ENCODE assay signal across 8 cellular contexts in genomic region chr11:108647701-108648527, GRCh38. TPM values are rescaled to one million over a fixed set of nuclear protein-coding genes. Genes with fewer than 3 reads are reported as not detected.
DNase-seq lines count a peak whose midpoint lies in the region; ATAC-seq, FAIRE-seq and TF ChIP-seq lines count a peak whose summit lies in the region.

No MANE protein-coding gene starts in this region.

- peak; percentile 65 for TF ChIP-seq CTCF in colonic mucosa (IDR thresholded peaks at IDR 0.05)
- TF ChIP-seq CTCF in HepG2 (CRISPR knock-in tag; IDR thresholded peaks at IDR 0.05), result peak; percentile 92

- H3K36me3 ChIP-seq in colonic mucosa, result no peaks in the 10 kb centered on the region
- H3K36me3 ChIP-seq in HepG2 (replicated peaks in 1 of 2; ENCODE audit: control insufficient read depth in 1 of 2, insufficient read depth in 2 of 2, low read length in 2 of 2), result no peaks in the 10 kb centered on the region

- in situ Hi-C loops in ACHN (cut with HindIII; ENCODE audit: low pct_ligation_motif_present, low pct_unique_long_range_greater_than_20kb, low sequenced_read_pairs) (no loop called here), HepG2 (cut with HindIII; ENCODE audit: extremely low pct_ligation_motif_present, low pct_unique_long_range_greater_than_20kb) (loop anchor here (5.0 kb wide), 1 partner anchor 231 kb away; no protein-coding TSS in a partner anchor)

- no peak overlapping the region for H2AFZ ChIP-seq in HepG2 (ENCODE audit: low read length)

- H3K9ac ChIP-seq in colonic mucosa (ENCODE audit: low read depth in 2 of 2, low read length in 2 of 2) (no peak overlapping the region), HepG2 (ENCODE audit: insufficient read depth, low read depth, low read length) (no peak overlapping the region)

- WGBS in HepG2 (ENCODE audit: low lambda C conversion rate), result 45% methylated on average over 8 of the region's 9 CpGs

- H3K4me1 ChIP-seq in colonic mucosa (peaks cover 4% of the 10 kb centered on the region), HepG2 (ENCODE audit: insufficient read depth, low read length) (no peaks in the 10 kb centered on the region)

- peak; percentile 71 for DNase-seq in ACHN
- DNase-seq in NCI-H345 treated with DMSO at 0.1 percent for 48 hours (lab: John Stamatoyannopoulos, UW; ENCODE audit: unreplicated experiment), result peak; percentile 32
- DNase-seq in activated CD4-positive, alpha-beta T cell treated with anti-CD3 and anti-CD28 coated beads for 24 hours (ENCODE audit: low read depth in 2 of 2), result peak; percentile 44 to 54
- peak; percentile 70 for DNase-seq in colonic mucosa
- DNase-seq in HepG2 (ENCODE audit: low spot score), result peak; percentile 50
- DNase-seq in stimulated activated CD4-positive, alpha-beta T cell treated with anti-CD3 and anti-CD28 coated beads, Interleukin-4, amount 100 ng/mL, for 4 hours, result peak; percentile 52 to 58

- TF ChIP-seq RAD21 in HepG2 (CRISPR knock-in tag; IDR thresholded peaks at IDR 0.05), result peak; percentile 80

- no TSS peak for BruUV-seq in HepG2 (replicated peaks; lab: Mats Ljungman, UMichigan)

- ATAC-seq in GM18858 (IDR thresholded peaks at IDR 0.05; ENCODE audit: unreplicated experiment) (peak; percentile 70), HG03135 (IDR thresholded peaks at IDR 0.05; ENCODE audit: unreplicated experiment) (peak; percentile 87), HepG2 (peak; percentile 98)

- no peaks in the 10 kb centered on the region for H4K20me1 ChIP-seq in HepG2 (ENCODE audit: insufficient read depth, low read length)

- H3K9me3 ChIP-seq in colonic mucosa, result no peaks in the 10 kb centered on the region
- no peaks in the 10 kb centered on the region for H3K9me3 ChIP-seq in HepG2 (ENCODE audit: low read length)

- no peaks in the 10 kb centered on the region for H3K79me2 ChIP-seq in HepG2 (ENCODE audit: insufficient read depth, low read length)

- no peak overlapping the region for H3K4me2 ChIP-seq in HepG2 (ENCODE audit: low read depth, low read length)

- CTCF ChIA-PET in HepG2 (lab: Yijun Ruan, JAX; ENCODE audit: low intra/inter-chr PET ratio, low total read pairs), result interaction anchor here (1.7 kb wide), 1 partner anchor 230 kb away, joined by 42 read pairs; no protein-coding TSS in a partner anchor

- FAIRE-seq in HepG2 (lab: Jason Lieb, UNC), result peak; percentile 70

- TF ChIP-seq EP300 in HepG2 (IDR thresholded peaks at IDR 0.05; ENCODE audit: low read depth in 2 of 2, low read length in 2 of 2) (no peak), HepG2 (CRISPR knock-in tag; IDR thresholded peaks at IDR 0.05; ENCODE audit: borderline replicate concordance) (no peak)

- H3K27ac ChIP-seq in colonic mucosa (no peak overlapping the region), HepG2 (ENCODE audit: extremely low read length, insufficient read depth, low read length) (no peak overlapping the region)

- intact Hi-C loops in colonic mucosa (cut with DNase I) (loop anchor here (5.0 kb wide), 1 partner anchor 426 kb away; the partner anchor contains the start of genes ATM and NPAT), HepG2 (cut with micrococcal nuclease; ENCODE audit: unreplicated experiment) (loop anchor here (1.0 to 5.0 kb wide), 3 partner anchors 231 to 531 kb away; partner anchors contain the start of genes ATM and NPAT)

- H3K27me3 ChIP-seq in colonic mucosa (no peaks in the 10 kb centered on the region), HepG2 (ENCODE audit: control insufficient read depth in 1 of 2, insufficient read depth in 2 of 2, low read length in 2 of 2) (no peaks in the 10 kb centered on the region)

- no peak for TF ChIP-seq POLR2A in HepG2 (IDR thresholded peaks at IDR 0.05; ENCODE audit: insufficient read depth in 1 of 2, low read depth in 2 of 2, low read length in 2 of 2)

- H3K4me3 ChIP-seq in colonic mucosa (no peak overlapping the region), HepG2 (replicated peaks in 1 of 3; ENCODE audit: insufficient read depth in 1 of 3, low read depth in 2 of 3, low read length in 3 of 3) (no peak overlapping the region)

- POLR2A ChIA-PET in HepG2 (lab: Yijun Ruan, JAX), result no interaction called here

TF ChIP-seq in HepG2, 621 proteins besides CTCF, POLR2A, EP300 and RAD21 (continues in another document):
- no peak for TF ChIP-seq SMARCC2 (IDR thresholded peaks at IDR 0.05)
- TF ChIP-seq ERF (CRISPR knock-in tag; IDR thresholded peaks at IDR 0.05), result peak; percentile 49; the same call in 1 of the 2 replicates
- peak; percentile 95 for TF ChIP-seq RFX5 (IDR thresholded peaks at IDR 0.05; ENCODE audit: low read depth, low read length)
- TF ChIP-seq CHD4 (IDR thresholded peaks at IDR 0.05; ENCODE audit: borderline replicate concordance, low read length), result no peak
- TF ChIP-seq STAG1 (CRISPR knock-in tag; IDR thresholded peaks at IDR 0.05), result peak; percentile 96

RNA-seq across cellular contexts. Expression of gene DDX10, which starts 17.0 kb away (rescaled TPM):
- total RNA-seq in colonic mucosa, result 10 to 100 TPM; 12.6 to 17.6 TPM
- 32.0 and 39.5 TPM in 2 replicates for total RNA-seq in HepG2 (2016; rRNA removed; fragmentation: Illumina TruSeq; extraction: Trizol)
- 13.9 and 14.1 TPM in 2 replicates for total RNA-seq in HepG2 (2016; cell fraction: cytosol; rRNA removed; fragmentation: Illumina TruSeq; extraction: Trizol; ENCODE audit: low read depth)
- 30.8 and 44.2 TPM in 2 replicates for total RNA-seq in HepG2 (2016; cell fraction: insoluble cytoplasmic fraction; rRNA removed; fragmentation: Illumina TruSeq; extraction: Trizol)
- total RNA-seq in HepG2 (2016; cell fraction: membrane; rRNA removed; fragmentation: Illumina TruSeq; extraction: Trizol), result 11.5 and 13.0 TPM in 2 replicates
- 34.9 and 40.5 TPM in 2 replicates for total RNA-seq in HepG2 (2016; cell fraction: nucleus; rRNA removed; fragmentation: Illumina TruSeq; extraction: Trizol)
- 14.8 and 17.0 TPM in 2 replicates for polyA plus RNA-seq in HepG2 (2011; rRNA removed)
- polyA plus RNA-seq in HepG2 (2011; cell fraction: cytosol; rRNA removed), result 12.9 and 16.8 TPM in 2 replicates
- polyA plus RNA-seq in HepG2 (2011; cell fraction: nucleus; rRNA removed), result 8.6 and 10.4 TPM in 2 replicates
- polyA plus RNA-seq in HepG2 (2012), result 16.1 and 18.0 TPM in 2 replicates
- 3.0 and 3.8 TPM in 2 replicates for polyA plus RNA-seq in HepG2 (2016; cell fraction: cytosol; fragmentation: Illumina TruSeq; extraction: Trizol; ENCODE audit: low read depth)
- 36.3 and 43.6 TPM in 2 replicates for polyA plus RNA-seq in HepG2 (2016; cell fraction: insoluble cytoplasmic fraction; fragmentation: Illumina TruSeq; extraction: Trizol; ENCODE audit: low read depth)
- 4.9 and 7.2 TPM in 2 replicates for polyA plus RNA-seq in HepG2 (2016; cell fraction: membrane; fragmentation: Illumina TruSeq; extraction: Trizol; ENCODE audit: low read depth)
- 25.3 and 25.9 TPM in 2 replicates for polyA plus RNA-seq in HepG2 (2016; cell fraction: nucleus; fragmentation: Illumina TruSeq; extraction: Trizol; ENCODE audit: insufficient read depth, low read depth)
- polyA minus RNA-seq in HepG2 (2011; rRNA and poly(A)+ RNA removed; ENCODE audit: low replicate concordance), result 24.0 and 24.2 TPM in 2 replicates
- polyA minus RNA-seq in HepG2 (2011; cell fraction: cytosol; rRNA and poly(A)+ RNA removed), result 10.8 and 11.6 TPM in 2 replicates
- polyA minus RNA-seq in HepG2 (2011; cell fraction: nucleus; rRNA and poly(A)+ RNA removed), result 38.8 and 40.5 TPM in 2 replicates

RNA-seq across cellular contexts. Expression of gene EXPH5, which starts 54.3 kb away (rescaled TPM):
- total RNA-seq in colonic mucosa (10 to 100 TPM; 32.2 to 41.8 TPM), HepG2 (2016; rRNA removed; fragmentation: Illumina TruSeq; extraction: Trizol) (0.02 and 0.15 TPM in 2 replicates)
- total RNA-seq in HepG2 (2016; cell fraction: cytosol; rRNA removed; fragmentation: Illumina TruSeq; extraction: Trizol; ENCODE audit: low read depth), result not detected in 2 replicates
- 0.04 TPM in 1 of 2 replicates, not detected in the other for total RNA-seq in HepG2 (2016; cell fraction: insoluble cytoplasmic fraction; rRNA removed; fragmentation: Illumina TruSeq; extraction: Trizol)
- not detected in 2 replicates for total RNA-seq in HepG2 (2016; cell fraction: membrane; rRNA removed; fragmentation: Illumina TruSeq; extraction: Trizol)
- total RNA-seq in HepG2 (2016; cell fraction: nucleus; rRNA removed; fragmentation: Illumina TruSeq; extraction: Trizol), result not detected in 2 replicates
- polyA plus RNA-seq in HepG2 (2011; rRNA removed), result under 0.01 TPM in 1 of 2 replicates, not detected in the other
- polyA plus RNA-seq in HepG2 (2011; cell fraction: cytosol; rRNA removed), result 0.01 TPM in 2 replicates
- 0.02 and 0.05 TPM in 2 replicates for polyA plus RNA-seq in HepG2 (2011; cell fraction: nucleus; rRNA removed)
- 0.01 TPM in 1 of 2 replicates, not detected in the other for polyA plus RNA-seq in HepG2 (2012)
- not detected in 2 replicates for polyA plus RNA-seq in HepG2 (2016; cell fraction: cytosol; fragmentation: Illumina TruSeq; extraction: Trizol; ENCODE audit: low read depth)
- polyA plus RNA-seq in HepG2 (2016; cell fraction: insoluble cytoplasmic fraction; fragmentation: Illumina TruSeq; extraction: Trizol; ENCODE audit: low read depth), result not detected in 2 replicates
- not detected in 2 replicates for polyA plus RNA-seq in HepG2 (2016; cell fraction: membrane; fragmentation: Illumina TruSeq; extraction: Trizol; ENCODE audit: low read depth)
- not detected in 2 replicates for polyA plus RNA-seq in HepG2 (2016; cell fraction: nucleus; fragmentation: Illumina TruSeq; extraction: Trizol; ENCODE audit: insufficient read depth, low read depth)
- 4.4 TPM in 1 of 2 replicates, not detected in the other for polyA minus RNA-seq in HepG2 (2011; rRNA and poly(A)+ RNA removed; ENCODE audit: low replicate concordance)
- not detected in 2 replicates for polyA minus RNA-seq in HepG2 (2011; cell fraction: cytosol; rRNA and poly(A)+ RNA removed)
- 0.12 TPM in 1 of 2 replicates, not detected in the other for polyA minus RNA-seq in HepG2 (2011; cell fraction: nucleus; rRNA and poly(A)+ RNA removed)

Comparison
In these comparisons a context has a peak if more than half of its experiments do, and no peak if none do; other contexts are left out.
1. RNA of gene EXPH5, which starts 54.3 kb away (total RNA-seq): 32.2 to 41.8 TPM in colonic mucosa; 0.02 to 0.15 TPM in HepG2; every median in the first group is over 10 times any median in the second.
2. Peak in every context shown above with its lines, with median percentiles within 50 percentile points of each other: DNase-seq and ATAC-seq.